Comparison of ENCODE assay signal across 14 cellular contexts in the genomic region with DNA sequence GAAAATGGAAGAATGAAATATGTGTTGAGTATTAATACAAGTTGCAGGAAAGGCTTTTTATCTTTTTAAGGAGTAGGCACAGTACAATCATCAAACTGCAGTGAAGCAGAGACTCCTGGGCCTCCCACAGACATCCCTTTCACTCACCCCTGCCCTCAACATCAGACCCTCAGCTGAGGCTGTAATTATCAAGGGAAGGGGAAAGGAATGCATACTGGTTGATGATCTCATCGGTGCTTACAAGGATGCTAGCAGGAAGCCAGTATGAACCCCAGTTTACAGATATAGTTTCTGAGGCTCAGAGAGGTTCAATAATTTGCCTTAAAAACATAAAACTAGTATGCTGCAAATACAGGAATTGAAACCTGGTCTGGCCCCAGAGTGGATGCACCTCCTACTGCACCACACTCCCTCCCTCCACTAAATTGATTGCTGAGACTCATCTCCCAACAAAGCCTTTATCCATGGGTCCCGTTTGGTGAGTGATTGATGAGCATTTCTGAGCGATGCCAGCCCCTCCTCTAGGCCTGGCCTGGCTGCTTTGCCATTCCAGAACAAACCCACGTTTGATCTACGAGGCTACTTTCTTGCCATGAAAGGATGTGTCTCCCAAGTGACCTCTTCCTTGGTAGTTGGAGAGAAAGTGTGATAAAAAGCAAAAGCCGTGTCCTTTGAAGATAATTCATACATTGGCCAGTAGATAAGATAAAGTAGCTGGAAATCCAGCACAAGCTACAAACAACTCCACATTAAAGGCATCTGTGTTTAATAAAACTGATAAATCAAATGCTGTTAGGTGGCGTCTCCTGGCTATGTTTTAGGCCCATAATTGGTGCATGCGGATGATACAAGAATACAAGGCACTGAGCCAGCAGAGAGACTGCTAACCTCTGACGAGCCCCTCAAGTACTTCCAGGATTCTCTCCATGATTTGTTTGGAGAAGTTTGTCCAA.
DNase-seq lines count a peak whose midpoint lies in the region; ATAC-seq, FAIRE-seq and TF ChIP-seq lines count a peak whose summit lies in the region.
"Had no signal": no experiment of that assay in that cellular context is flagged by ENCODE, and none has a peak within 500 bp of the region (broad histone marks: within the 10 kb centered on the region; RNA-seq: fewer than 3 reads in every experiment).

No MANE protein-coding gene starts in this region.

- H3K4me2 ChIP-seq in mesendoderm (ENCODE audit: low read length) (no peak overlapping the region), HepG2 (ENCODE audit: low read depth, low read length) (no peak overlapping the region)

- BruUV-seq in HepG2 (replicated peaks; lab: Mats Ljungman, UMichigan) = no TSS peak

- H3K9me3 ChIP-seq in SJCRH30 (replicated peaks) = no peaks in the 10 kb centered on the region
- no peaks in the 10 kb centered on the region for H3K9me3 ChIP-seq in HepG2 (ENCODE audit: low read length)

- intact Hi-C loops in HepG2 (cut with micrococcal nuclease; ENCODE audit: unreplicated experiment) = loop anchor here (10.0 kb wide), 1 partner anchor 995 kb away; no protein-coding TSS in a partner anchor

- H4K8ac ChIP-seq in mesendoderm (ENCODE audit: low read depth, low read length) = no peak overlapping the region

- in situ Hi-C loops in HepG2 (cut with HindIII; ENCODE audit: extremely low pct_ligation_motif_present, low pct_unique_long_range_greater_than_20kb) = no loop called here

- no peak overlapping the region for H3K4me3 ChIP-seq in SJCRH30
- no peak overlapping the region for H3K4me3 ChIP-seq in mesendoderm (ENCODE audit: low read length)
- no peak overlapping the region for H3K4me3 ChIP-seq in HepG2 (replicated peaks in 1 of 3; ENCODE audit: insufficient read depth in 1 of 3, low read depth in 2 of 3, low read length in 3 of 3)

- DNase-seq in Daoy (ENCODE audit: low read depth) (peak; percentile 74), SJCRH30 (peak; percentile 62 to 78), mesendoderm (peak; percentile 81), DMS53 treated with DMSO at 0.1 percent for 48 hours (lab: John Stamatoyannopoulos, UW; ENCODE audit: unreplicated experiment) (no peak), SIG-M5 (lab: John Stamatoyannopoulos, UW) (no peak), HepG2 (ENCODE audit: low spot score) (no peak)
- DNase-seq: DMS53; erythroblast; stimulated activated CD4-positive, alpha-beta T cell treated with anti-CD3 and anti-CD28 coated beads, Interleukin-4, amount 100 ng/mL, for 24 hours; stimulated activated naive B cell treated with anti-CD40 and anti-IgM and Interleukin-4, amounts not matched to agents 10 μg/mL and 1 μg/mL and 100 μg/mL, for 72 hours had no signal

- no peak overlapping the region for H4K5ac ChIP-seq in mesendoderm (ENCODE audit: low read length)

- H3K27ac ChIP-seq in SJCRH30 = peak overlapping the region; percentile 46
- no peak overlapping the region for H3K27ac ChIP-seq in mesendoderm (ENCODE audit: low read depth, low read length)
- no peak overlapping the region for H3K27ac ChIP-seq in HepG2 (ENCODE audit: extremely low read length, insufficient read depth, low read length)

- H2AK5ac ChIP-seq in mesendoderm (ENCODE audit: low read length) = no peak overlapping the region

- peaks cover 60% of the 10 kb centered on the region for H3K4me1 ChIP-seq in SJCRH30
- no peaks in the 10 kb centered on the region for H3K4me1 ChIP-seq in mesendoderm (ENCODE audit: control insufficient read depth, low read depth, low read length)
- H3K4me1 ChIP-seq in HepG2 (ENCODE audit: insufficient read depth, low read length) = no peaks in the 10 kb centered on the region

- no peak for TF ChIP-seq RAD21 in HepG2 (CRISPR knock-in tag; IDR thresholded peaks at IDR 0.05)

- no peaks in the 10 kb centered on the region for H3K79me1 ChIP-seq in mesendoderm (ENCODE audit: low read length)

- H3K4ac ChIP-seq in mesendoderm (ENCODE audit: low read depth, low read length) = no peak overlapping the region

- no peak overlapping the region for H2BK15ac ChIP-seq in mesendoderm (replicated peaks; ENCODE audit: low read depth)

- no CpG with 5 or more reads among the region's 9 CpGs for WGBS in mesendoderm (ENCODE audit: extremely low coverage, insufficient coverage, low lambda C conversion rate)
- WGBS in HepG2 (ENCODE audit: low lambda C conversion rate) = 11% methylated on average over 9 of the region's 9 CpGs

- H3K79me2 ChIP-seq in mesendoderm (ENCODE audit: control insufficient read depth, insufficient read depth, low read length) (no peaks in the 10 kb centered on the region), HepG2 (ENCODE audit: insufficient read depth, low read length) (no peaks in the 10 kb centered on the region)

- H2BK5ac ChIP-seq in mesendoderm (ENCODE audit: low read length) = no peak overlapping the region

- ATAC-seq in HG03175 (IDR thresholded peaks at IDR 0.05; ENCODE audit: unreplicated experiment) (peak; percentile 43), GM21381 (IDR thresholded peaks at IDR 0.05; ENCODE audit: unreplicated experiment) (no peak), HepG2 (no peak)
- ATAC-seq: Right ventricle myocardium inferior had no signal

- no peak overlapping the region for H3K56ac ChIP-seq in mesendoderm (ENCODE audit: low read length)

- H3K27me3 ChIP-seq in SJCRH30 (no peaks in the 10 kb centered on the region), mesendoderm (ENCODE audit: insufficient read depth, low read length, poor library complexity) (no peaks in the 10 kb centered on the region), HepG2 (ENCODE audit: control insufficient read depth in 1 of 2, insufficient read depth in 2 of 2, low read length in 2 of 2) (no peaks in the 10 kb centered on the region)

- no peak for TF ChIP-seq CTCF in HepG2 (CRISPR knock-in tag; IDR thresholded peaks at IDR 0.05)

- H3K9ac ChIP-seq in mesendoderm (ENCODE audit: low read length) = no peak overlapping the region
- no peak overlapping the region for H3K9ac ChIP-seq in HepG2 (ENCODE audit: insufficient read depth, low read depth, low read length)

- H2AFZ ChIP-seq in HepG2 (ENCODE audit: low read length) = no peak overlapping the region

- no peak for TF ChIP-seq EP300 in HepG2 (IDR thresholded peaks at IDR 0.05; ENCODE audit: low read depth in 2 of 2, low read length in 2 of 2)
- no peak for TF ChIP-seq EP300 in HepG2 (CRISPR knock-in tag; IDR thresholded peaks at IDR 0.05; ENCODE audit: borderline replicate concordance)

- no peak overlapping the region for H2BK120ac ChIP-seq in mesendoderm (ENCODE audit: low read depth, low read length)

- CTCF ChIA-PET in HepG2 (lab: Yijun Ruan, JAX; ENCODE audit: low intra/inter-chr PET ratio, low total read pairs) = no interaction called here

- no peak overlapping the region for H3K18ac ChIP-seq in mesendoderm (ENCODE audit: low read length)

- no peak for TF ChIP-seq POLR2A in HepG2 (IDR thresholded peaks at IDR 0.05; ENCODE audit: insufficient read depth in 1 of 2, low read depth in 2 of 2, low read length in 2 of 2)

- no peak overlapping the region for H3K23ac ChIP-seq in mesendoderm (ENCODE audit: low read length)

- no peak for FAIRE-seq in HepG2 (lab: Jason Lieb, UNC)
- FAIRE-seq: TTC549 had no signal

- no peaks in the 10 kb centered on the region for H3K36me3 ChIP-seq in SJCRH30
- H3K36me3 ChIP-seq in mesendoderm (ENCODE audit: control insufficient read depth, insufficient read depth, low read length) = no peaks in the 10 kb centered on the region
- no peaks in the 10 kb centered on the region for H3K36me3 ChIP-seq in HepG2 (replicated peaks in 1 of 2; ENCODE audit: control insufficient read depth in 1 of 2, insufficient read depth in 2 of 2, low read length in 2 of 2)

- H4K20me1 ChIP-seq in HepG2 (ENCODE audit: insufficient read depth, low read length) = no peaks in the 10 kb centered on the region

- POLR2A ChIA-PET in HepG2 (lab: Yijun Ruan, JAX) = no interaction called here

TF ChIP-seq in HepG2, 621 proteins besides CTCF, POLR2A, EP300 and RAD21:
- no peak for TF ChIP-seq SRSF9 (IDR thresholded peaks at IDR 0.05; ENCODE audit: borderline replicate concordance, insufficient read depth, low read depth, low read length, poor library complexity, severe bottlenecking)
- TF ChIP-seq PITX1 (CRISPR knock-in tag; IDR thresholded peaks at IDR 0.05) = no peak
- TF ChIP-seq POLR2G (IDR thresholded peaks at IDR 0.05; ENCODE audit: low read depth, low read length) = no peak
- TF ChIP-seq STAT6 (CRISPR knock-in tag; IDR thresholded peaks at IDR 0.05; ENCODE audit: borderline replicate concordance) = no peak
- TF ChIP-seq ETV5 (CRISPR knock-in tag; IDR thresholded peaks at IDR 0.05; ENCODE audit: borderline replicate concordance) = no peak
- TF ChIP-seq CERS6 (CRISPR knock-in tag; IDR thresholded peaks at IDR 0.05) = no peak

Comparison
In these comparisons a context has a peak if more than half of its experiments do, and no peak if none do; other contexts are left out.
1. DNase-seq: peak in Daoy (single experiment), SJCRH30 (2 of 2) and mesendoderm (single experiment); none in DMS53 treated with DMSO at 0.1 percent for 48 hours (single experiment), SIG-M5 (single experiment) and HepG2 (single experiment).